Comparison of ENCODE assay signal across 25 cellular contexts in the genomic region with DNA sequence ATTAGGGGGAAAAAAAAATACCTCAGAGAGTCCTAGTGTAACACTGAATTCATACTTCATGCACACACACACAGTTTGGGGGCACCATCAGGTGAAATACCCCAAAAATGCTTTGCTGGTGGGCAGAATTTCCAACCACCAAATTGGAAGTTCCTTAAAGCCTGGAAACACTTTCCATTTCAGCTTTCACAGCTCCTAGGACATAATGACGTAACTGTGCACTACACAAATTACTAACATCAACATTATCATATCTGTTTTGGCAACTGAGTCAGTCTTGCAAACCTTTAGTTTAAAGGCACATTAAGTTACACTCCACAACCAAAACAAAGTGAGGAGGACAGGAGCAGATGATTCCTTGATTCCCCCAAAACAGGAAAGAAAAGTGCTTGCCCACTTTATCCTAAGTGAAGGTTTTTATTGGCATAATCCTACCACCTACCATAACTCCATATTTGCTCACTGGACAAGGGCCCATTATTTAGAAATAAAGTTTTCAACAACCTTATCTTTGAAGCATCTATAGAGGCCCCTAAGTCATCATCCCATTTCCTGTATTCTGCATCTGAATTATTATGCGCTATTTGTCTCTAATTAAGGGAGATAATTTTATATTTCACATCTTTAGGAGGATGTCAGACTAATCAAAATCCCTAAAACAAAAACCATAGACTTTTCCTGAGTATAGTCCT. TPM values are rescaled to one million over a fixed set of nuclear protein-coding genes. Genes with fewer than 3 reads are reported as not detected.
DNase-seq lines count a peak whose midpoint lies in the region; ATAC-seq and TF ChIP-seq lines count a peak whose summit lies in the region.
"Had no signal": no experiment of that assay in that cellular context is flagged by ENCODE, and none has a peak within 500 bp of the region (broad histone marks: within the 10 kb centered on the region; RNA-seq: fewer than 3 reads in every experiment).

No MANE protein-coding gene starts in this region.

- no peak overlapping the region for H3K4me3 Mint-ChIP-seq in activated naive CD4-positive, alpha-beta T cell treated with anti-CD3 and anti-CD28 coated beads, Interleukin-2, amount 50 U/mL, for 24 hours
- no peak overlapping the region for H3K4me3 Mint-ChIP-seq in activated naive CD4-positive, alpha-beta T cell treated with anti-CD3 and anti-CD28 coated beads, Interleukin-2, amount 10 ng/mL, durations not matched to agents 7 days and 5 days
- H3K4me3 Mint-ChIP-seq in T-helper 2 cell treated with Interferon-gamma antibody and Interleukin-4, amounts not matched to agents 5 μg/mL and 100 μg/mL, for 36 hours: peak overlapping the region; percentile 50
- H3K4me3 Mint-ChIP-seq: GM23338 had no signal

- H3K27me3 Mint-ChIP-seq in activated naive CD4-positive, alpha-beta T cell treated with anti-CD3 and anti-CD28 coated beads, Interleukin-2, amount 50 U/mL, for 24 hours: no peaks in the 10 kb centered on the region
- no peaks in the 10 kb centered on the region for H3K27me3 Mint-ChIP-seq in activated naive CD4-positive, alpha-beta T cell treated with anti-CD3 and anti-CD28 coated beads, Interleukin-2, amount 10 ng/mL, durations not matched to agents 7 days and 5 days
- no peaks in the 10 kb centered on the region for H3K27me3 Mint-ChIP-seq in T-helper 2 cell treated with Interferon-gamma antibody and Interleukin-4, amounts not matched to agents 5 μg/mL and 100 μg/mL, for 36 hours (ENCODE audit: low read depth)

- TF ChIP-seq CTCF in esophagus muscularis mucosa (IDR thresholded peaks at IDR 0.05): no peak
- no peak for TF ChIP-seq CTCF in transverse colon (IDR thresholded peaks at IDR 0.05)
- TF ChIP-seq CTCF in lower lobe of right lung (IDR thresholded peaks at IDR 0.05): no peak

- H3K27ac ChIP-seq in esophagus muscularis mucosa (replicated peaks in 1 of 4) (no peak overlapping the region), transverse colon (peak overlapping the region; percentile 25 to 93 (median 90)), lower lobe of right lung (no peak overlapping the region)
- H3K27ac ChIP-seq: A549; BLaER1 treated with 17β-estradiol and CSF1 and Interleukin-3, amounts not matched to agents 10 nM and 100 nM had no signal

- no peaks in the 10 kb centered on the region for H3K9me3 Mint-ChIP-seq in activated naive CD4-positive, alpha-beta T cell treated with anti-CD3 and anti-CD28 coated beads, Interleukin-2, amount 50 U/mL, for 24 hours
- no peaks in the 10 kb centered on the region for H3K9me3 Mint-ChIP-seq in activated naive CD4-positive, alpha-beta T cell treated with anti-CD3 and anti-CD28 coated beads, Interleukin-2, amount 10 ng/mL, durations not matched to agents 7 days and 5 days
- no peaks in the 10 kb centered on the region for H3K9me3 Mint-ChIP-seq in T-helper 2 cell treated with Interferon-gamma antibody and Interleukin-4, amounts not matched to agents 5 μg/mL and 100 μg/mL, for 36 hours
- H3K9me3 Mint-ChIP-seq: GM23338 had no signal

- intact Hi-C loops in esophagus muscularis mucosa (cut with DNase I): no loop called here
- intact Hi-C loops in transverse colon (cut with DNase I; ENCODE audit: low total_unique reads): no loop called here
- intact Hi-C loops in lower lobe of right lung (cut with DNase I): no loop called here

- H3K4me1 Mint-ChIP-seq in activated naive CD4-positive, alpha-beta T cell treated with anti-CD3 and anti-CD28 coated beads, Interleukin-2, amount 50 U/mL, for 24 hours: peaks cover 63% of the 10 kb centered on the region
- peaks cover 78% of the 10 kb centered on the region for H3K4me1 Mint-ChIP-seq in activated naive CD4-positive, alpha-beta T cell treated with anti-CD3 and anti-CD28 coated beads, Interleukin-2, amount 10 ng/mL, durations not matched to agents 7 days and 5 days
- peaks cover 74% of the 10 kb centered on the region for H3K4me1 Mint-ChIP-seq in T-helper 2 cell treated with Interferon-gamma antibody and Interleukin-4, amounts not matched to agents 5 μg/mL and 100 μg/mL, for 36 hours (ENCODE audit: low read depth)

- no peaks in the 10 kb centered on the region for H3K27me3 ChIP-seq in esophagus muscularis mucosa
- H3K27me3 ChIP-seq in transverse colon: no peaks in the 10 kb centered on the region
- no peaks in the 10 kb centered on the region for H3K27me3 ChIP-seq in lower lobe of right lung (ENCODE audit: low read depth)
- H3K27me3 ChIP-seq: BLaER1 treated with 17β-estradiol and CSF1 and Interleukin-3, amounts not matched to agents 10 nM and 100 nM had no signal

- H3K36me3 ChIP-seq in esophagus muscularis mucosa (no peaks in the 10 kb centered on the region), transverse colon (no peaks in the 10 kb centered on the region), lower lobe of right lung (no peaks in the 10 kb centered on the region)
- H3K36me3 ChIP-seq: BLaER1 treated with 17β-estradiol and CSF1 and Interleukin-3, amounts not matched to agents 10 nM and 100 nM had no signal

- WGBS in esophagus muscularis mucosa: 52% methylated on average over 2 of the region's 2 CpGs
- 67 to 74% methylated on average over 2 of the region's 2 CpGs for WGBS in transverse colon (ENCODE audit: low coverage in 1 of 2), 2 donors

- TF ChIP-seq EP300 in esophagus muscularis mucosa (IDR thresholded peaks at IDR 0.05) (no peak), transverse colon (IDR thresholded peaks at IDR 0.05; ENCODE audit: low read depth) (no peak)

- H3K9me3 ChIP-seq in esophagus muscularis mucosa (no peaks in the 10 kb centered on the region), transverse colon (no peaks in the 10 kb centered on the region), lower lobe of right lung (no peaks in the 10 kb centered on the region)
- H3K9me3 ChIP-seq: A549; BLaER1 treated with 17β-estradiol and CSF1 and Interleukin-3, amounts not matched to agents 10 nM and 100 nM had no signal

- H3K4me3 ChIP-seq in esophagus muscularis mucosa (no peak overlapping the region), transverse colon (no peak overlapping the region), lower lobe of right lung (no peak overlapping the region)
- H3K4me3 ChIP-seq: A549; BLaER1 treated with 17β-estradiol and CSF1 and Interleukin-3, amounts not matched to agents 10 nM and 100 nM; GM23338; skin epidermis had no signal

- ATAC-seq in lower lobe of right lung: no peak
- ATAC-seq: A549, GM23338 had no signal

- no peak for TF ChIP-seq POLR2A in esophagus muscularis mucosa (IDR thresholded peaks at IDR 0.05; ENCODE audit: low read depth)
- no peak for TF ChIP-seq POLR2A in transverse colon (IDR thresholded peaks at IDR 0.05)

- in situ Hi-C loops in transverse colon (cut with MboI; ENCODE audit: low pct_ligation_motif_present in 1 of 4, low pct_unique_long_range_greater_than_20kb in 1 of 4, low sequenced_read_pairs in 3 of 4): no loop called here

- peak overlapping the region; percentile 66 for H3K27ac Mint-ChIP-seq in activated naive CD4-positive, alpha-beta T cell treated with anti-CD3 and anti-CD28 coated beads, Interleukin-2, amount 50 U/mL, for 24 hours
- H3K27ac Mint-ChIP-seq in activated naive CD4-positive, alpha-beta T cell treated with anti-CD3 and anti-CD28 coated beads, Interleukin-2, amount 10 ng/mL, durations not matched to agents 7 days and 5 days: no peak overlapping the region
- peak overlapping the region; percentile 14 for H3K27ac Mint-ChIP-seq in T-helper 2 cell treated with Interferon-gamma antibody and Interleukin-4, amounts not matched to agents 5 μg/mL and 100 μg/mL, for 36 hours
- H3K27ac Mint-ChIP-seq: GM23338, progenitor cell of endocrine pancreas had no signal

- H3K36me3 Mint-ChIP-seq in activated naive CD4-positive, alpha-beta T cell treated with anti-CD3 and anti-CD28 coated beads, Interleukin-2, amount 50 U/mL, for 24 hours: no peaks in the 10 kb centered on the region
- peaks cover 10% of the 10 kb centered on the region for H3K36me3 Mint-ChIP-seq in activated naive CD4-positive, alpha-beta T cell treated with anti-CD3 and anti-CD28 coated beads, Interleukin-2, amount 10 ng/mL, durations not matched to agents 7 days and 5 days
- peaks cover 16% of the 10 kb centered on the region for H3K36me3 Mint-ChIP-seq in T-helper 2 cell treated with Interferon-gamma antibody and Interleukin-4, amounts not matched to agents 5 μg/mL and 100 μg/mL, for 36 hours (ENCODE audit: low read depth)

- CTCF ChIA-PET in activated naive CD4-positive, alpha-beta T cell treated with anti-CD3 and anti-CD28 coated beads, Interleukin-2, amount 10 ng/mL, durations not matched to agents 7 days and 5 days (lab: Charles Lee): no interaction called here

- DNase-seq in activated naive CD4-positive, alpha-beta T cell treated with anti-CD3 and anti-CD28 coated beads, Interleukin-2, amount 10 ng/mL, durations not matched to agents 7 days and 5 days: no peak
- DNase-seq in T-helper 2 cell treated with Interferon-gamma antibody and Interleukin-4, amounts not matched to agents 5 μg/mL and 100 μg/mL, for 36 hours (ENCODE audit: low spot score): no peak
- DNase-seq in esophagus muscularis mucosa (ENCODE audit: extremely low spot score): peak; percentile 50
- DNase-seq in transverse colon: no peak
- DNase-seq in stimulated activated CD4-positive, alpha-beta T cell treated with anti-CD3 and anti-CD28 coated beads, Interleukin-2, amount 100 ng/mL, for 48 hours: no peak
- no peak for DNase-seq in lower lobe of right lung
- DNase-seq in effector CD8-positive, alpha-beta T cell (lab: John Stamatoyannopoulos, UW): no peak
- DNase-seq: activated CD4-positive, alpha-beta T cell treated with anti-CD3 and anti-CD28 coated beads, Interleukin-2, amount 50 U/mL, for 1 hour; activated CD8-positive, alpha-beta memory T cell treated with anti-CD3 and anti-CD28 coated beads, Interleukin-2, amount 50 U/mL, for 48 hours; activated naive CD4-positive, alpha-beta T cell; anterior cingulate cortex; central memory CD4-positive, alpha-beta T cell; DMS153; effector CD4-positive, alpha-beta T cell; GF-D8; midbrain; NCI-H1436 treated with DMSO at 0.1 percent for 48 hours; NCI-H526; stimulated activated CD4-positive, alpha-beta T cell treated with anti-CD3 and anti-CD28 coated beads, Interleukin-2, amount 100 ng/mL, for 24 hours had no signal

- H3K4me1 ChIP-seq in esophagus muscularis mucosa (peaks cover 41 to 84% (median 67%) of the 10 kb centered on the region in 4 donors), transverse colon (peaks cover 26 to 71% (median 43%) of the 10 kb centered on the region in 4 donors), lower lobe of right lung (peaks cover 61% of the 10 kb centered on the region)

RNA-seq across cellular contexts. Expression of a gene that starts 3.4 kb away (rescaled TPM):
- 1 to 10 TPM; 4.3 to 5.6 (median 4.7) TPM for total RNA-seq in esophagus muscularis mucosa
- 10 to 100 TPM; 10.3 to 85.3 (median 66.5) TPM for total RNA-seq in transverse colon
- 13.1 TPM for total RNA-seq in lower lobe of right lung

Comparison
In these comparisons a context has a peak if more than half of its experiments do, and no peak if none do; other contexts are left out.
1. H3K27ac ChIP-seq: peak in transverse colon (4 of 4); none in esophagus muscularis mucosa (0 of 4) and lower lobe of right lung (single experiment).